In genomic region chr1:70043806-70044205, GRCh38 we compare ENCODE assay signal across 13 cellular contexts.
A peak's percentile ranks its signal among the peaks of the same experiment; 100 is the strongest.
DNase-seq lines count a peak whose midpoint lies in the region; ATAC-seq and TF ChIP-seq lines count a peak whose summit lies in the region.
"Had no signal": no experiment of that assay in that cellular context is flagged by ENCODE, and none has a peak within 500 bp of the region (broad histone marks: within the 10 kb centered on the region; RNA-seq: fewer than 3 reads in every experiment).

No MANE protein-coding gene starts in this region.

- intact Hi-C loops in A673 (cut with micrococcal nuclease; ENCODE audit: unreplicated experiment) = no loop called here

- TF ChIP-seq CTCF in A673 (conservative IDR thresholded peaks at IDR 0.05; ENCODE audit: low read depth, low read length) (no peak), fibroblast of the aortic adventitia (IDR thresholded peaks at IDR 0.05; ENCODE audit: insufficient read depth, low read length) (no peak)

- H3K4me1 ChIP-seq in A673 (ENCODE audit: insufficient read depth, low read length, poor library complexity, severe bottlenecking) = peaks cover 5% of the 10 kb centered on the region
- peaks cover 30% of the 10 kb centered on the region for H3K4me1 ChIP-seq in GM23248 (ENCODE audit: insufficient read depth)
- H3K4me1 ChIP-seq in effector memory CD4-positive, alpha-beta T cell (ENCODE audit: control insufficient read depth, insufficient read depth, low read length, poor library complexity, severe bottlenecking) = no peaks in the 10 kb centered on the region
- H3K4me1 ChIP-seq: psoas muscle, upper lobe of right lung had no signal

- H3K4me3 ChIP-seq in A673 (ENCODE audit: low read depth, low read length, poor library complexity, severe bottlenecking) (no peak overlapping the region), GM23248 (no peak overlapping the region), fibroblast of the aortic adventitia (ENCODE audit: low read depth, low read length) (no peak overlapping the region)
- no peak overlapping the region for H3K4me3 ChIP-seq in effector memory CD4-positive, alpha-beta T cell (ENCODE audit: insufficient read depth, low read depth, low read length, poor library complexity, severe bottlenecking)
- H3K4me3 ChIP-seq: lung, psoas muscle, upper lobe of right lung had no signal

- H3K27me3 ChIP-seq in A673 (replicated peaks; ENCODE audit: insufficient read depth, low read depth, low read length, poor library complexity) = no peaks in the 10 kb centered on the region
- H3K27me3 ChIP-seq in GM23248 (replicated peaks; ENCODE audit: insufficient read depth) = no peaks in the 10 kb centered on the region; the same call in 1 of the 2 replicates
- no peaks in the 10 kb centered on the region for H3K27me3 ChIP-seq in effector memory CD4-positive, alpha-beta T cell (replicated peaks; ENCODE audit: control insufficient read depth, insufficient read depth, low read length, poor library complexity, severe bottlenecking)
- H3K27me3 ChIP-seq: upper lobe of right lung had no signal

- H4K20me1 ChIP-seq in GM23248 (ENCODE audit: insufficient read depth) = no peaks in the 10 kb centered on the region

- H2AFZ ChIP-seq in GM23248 = no peak overlapping the region

- H3K9me3 ChIP-seq in A673 (ENCODE audit: low read depth, low read length, poor library complexity, severe bottlenecking) = no peaks in the 10 kb centered on the region
- no peaks in the 10 kb centered on the region for H3K9me3 ChIP-seq in GM23248 (ENCODE audit: low read depth)
- H3K9me3 ChIP-seq in effector memory CD4-positive, alpha-beta T cell (ENCODE audit: control insufficient read depth, low read length) = no peaks in the 10 kb centered on the region
- H3K9me3 ChIP-seq: psoas muscle, upper lobe of right lung had no signal

- in situ Hi-C loops in GM23248 (cut with MboI) = no loop called here

- H3K36me3 ChIP-seq in A673 (ENCODE audit: insufficient read depth, low read length, poor library complexity, severe bottlenecking) (no peaks in the 10 kb centered on the region), GM23248 (ENCODE audit: low read depth) (no peaks in the 10 kb centered on the region)
- H3K36me3 ChIP-seq in effector memory CD4-positive, alpha-beta T cell (ENCODE audit: control insufficient read depth, insufficient read depth, low read length) = no peaks in the 10 kb centered on the region
- H3K36me3 ChIP-seq: upper lobe of right lung had no signal

- no peaks in the 10 kb centered on the region for H3K9me2 ChIP-seq in GM23248 (ENCODE audit: insufficient read depth)

- POLR2A ChIA-PET in A673 (lab: Charles Lee; ENCODE audit: low non-redundant PET) = no interaction called here

- H3F3A ChIP-seq in GM23248 (ENCODE audit: insufficient read depth) = peaks cover 10% of the 10 kb centered on the region; the same call in 1 of the 2 replicates

- no peak overlapping the region for H3K9ac ChIP-seq in GM23248

- H3K27ac ChIP-seq in A673 (ENCODE audit: low read depth, low read length, poor library complexity, severe bottlenecking) = no peak overlapping the region
- H3K27ac ChIP-seq in GM23248 = no peak overlapping the region
- H3K27ac ChIP-seq in effector memory CD4-positive, alpha-beta T cell (ENCODE audit: insufficient read depth, low read length, poor library complexity, severe bottlenecking) = no peak overlapping the region
- H3K27ac ChIP-seq: psoas muscle, upper lobe of right lung had no signal

- H3K4me2 ChIP-seq in GM23248 (ENCODE audit: unreplicated experiment) = peak overlapping the region; percentile 50

- ATAC-seq in GM19023 (IDR thresholded peaks at IDR 0.05; ENCODE audit: unreplicated experiment) = no peak
- ATAC-seq: esophagus mucosa, psoas muscle, upper lobe of right lung had no signal

- BruUV-seq in A673 (replicated peaks; lab: Mats Ljungman, UMichigan) = no TSS peak

- H3K79me2 ChIP-seq in GM23248 (ENCODE audit: insufficient read depth) = no peaks in the 10 kb centered on the region

- DNase-seq in A673 (ENCODE audit: low spot score) (peak; percentile 56), GM23248 (peak; percentile 63), T1000 (lab: John Stamatoyannopoulos, UW) (peak; percentile 3), fibroblast of the aortic adventitia (ENCODE audit: low read depth) (peak; percentile 87), activated T-cell treated with anti-CD3 and anti-CD28 coated beads for 4 hours (no peak)
- DNase-seq in activated naive CD4-positive, alpha-beta T cell (lab: John Stamatoyannopoulos, UW) = no peak
- no peak for DNase-seq in effector memory CD4-positive, alpha-beta T cell
- DNase-seq: activated CD4-positive, alpha-beta T cell treated with anti-CD3 and anti-CD28 coated beads, Interleukin-2, amount 50 U/mL, for 48 hours; psoas muscle; upper lobe of right lung had no signal

- CTCF ChIA-PET in A673 (lab: Charles Lee) = no interaction called here

Comparison
In these comparisons a context has a peak if more than half of its experiments do, and no peak if none do; other contexts are left out.
1. DNase-seq: peak in A673 (single experiment), GM23248 (single experiment), T1000 (single experiment) and fibroblast of the aortic adventitia (single experiment); none in activated T-cell treated with anti-CD3 and anti-CD28 coated beads for 4 hours (single experiment), activated naive CD4-positive, alpha-beta T cell (0 of 4) and effector memory CD4-positive, alpha-beta T cell (0 of 3).